In genomic region chr16:55711959-55712876, GRCh38 we compare ENCODE assay signal across 8 cellular contexts. TPM values are rescaled to one million over a fixed set of nuclear protein-coding genes. Genes with fewer than 3 reads are reported as not detected.
DNase-seq lines count a peak whose midpoint lies in the region; ATAC-seq and TF ChIP-seq lines count a peak whose summit lies in the region.

No MANE protein-coding gene starts in this region.

- no peaks in the 10 kb centered on the region for H3K9me3 ChIP-seq in CD4-positive, alpha-beta T cell (ENCODE audit: control insufficient read depth, low read length)
- no peaks in the 10 kb centered on the region for H3K9me3 ChIP-seq in heart right ventricle

- H3K4me1 Mint-ChIP-seq in CD4-positive, alpha-beta T cell (ENCODE audit: low read depth) = no peaks in the 10 kb centered on the region

- H3K4me1 ChIP-seq in heart right ventricle = no peaks in the 10 kb centered on the region

- peak; percentile 34 for ATAC-seq in CD4-positive, alpha-beta T cell (ENCODE audit: poor library complexity)
- peak; percentile 79 for ATAC-seq in GM19455 (IDR thresholded peaks at IDR 0.05; ENCODE audit: unreplicated experiment)
- peak; percentile 85 for ATAC-seq in SK-N-SH treated with all-trans-retinoic acid at 6 μM for 48 hours
- ATAC-seq in heart right ventricle = peak in 6 of 8 donors; percentile 53 to 72 (median 64)
- ATAC-seq in GM21447 (IDR thresholded peaks at IDR 0.05; ENCODE audit: unreplicated experiment) = no peak

- peaks cover 61% of the 10 kb centered on the region for H3K27me3 Mint-ChIP-seq in CD4-positive, alpha-beta T cell

- H3K4me3 ChIP-seq in heart right ventricle = no peak overlapping the region
- no peak overlapping the region for H3K4me3 ChIP-seq in retinal pigment epithelial cell (ENCODE audit: low read length)

- H3K27ac Mint-ChIP-seq in CD4-positive, alpha-beta T cell = no peak overlapping the region

- H3K27me3 ChIP-seq in CD4-positive, alpha-beta T cell (ENCODE audit: control insufficient read depth, insufficient read depth, low read length) = peaks cover 10% of the 10 kb centered on the region
- H3K27me3 ChIP-seq in heart right ventricle = peaks cover 0 to 69% (median 15%) of the 10 kb centered on the region in 7 donors

- POLR2A ChIA-PET in CD4-positive, alpha-beta T cell (lab: Charles Lee) = no interaction called here

- no peak overlapping the region for H3K27ac ChIP-seq in CD4-positive, alpha-beta T cell (ENCODE audit: low read depth, low read length)
- no peak overlapping the region for H3K27ac ChIP-seq in heart right ventricle

- H3K36me3 Mint-ChIP-seq in CD4-positive, alpha-beta T cell (ENCODE audit: low read depth) = no peaks in the 10 kb centered on the region

- 23 to 27% methylated on average over 10 of the region's 10 CpGs for WGBS in heart right ventricle, 2 donors

- peak; percentile 22 to 49 (median 31) for DNase-seq in CD4-positive, alpha-beta T cell
- peak; percentile 61 for DNase-seq in activated naive CD4-positive, alpha-beta T cell treated with anti-CD3 and anti-CD28 coated beads, Interleukin-2, amount 50 U/mL, for 16 hours
- DNase-seq in heart right ventricle (peak; percentile 54 to 59), retinal pigment epithelial cell (ENCODE audit: low read depth) (no peak)

- TF ChIP-seq CTCF in CD4-positive, alpha-beta T cell (IDR thresholded peaks at IDR 0.05) = peak; percentile 75
- TF ChIP-seq CTCF in LNCAP (IDR thresholded peaks at IDR 0.05) (peak; percentile 69), heart right ventricle (IDR thresholded peaks at IDR 0.05) (peak; percentile 50 to 81 (median 74)), retinal pigment epithelial cell (conservative IDR thresholded peaks at IDR 0.05; ENCODE audit: low read depth, low read length) (peak; percentile 69)

- no peaks in the 10 kb centered on the region for H3K36me3 ChIP-seq in heart right ventricle

- CTCF ChIA-PET in CD4-positive, alpha-beta T cell (lab: Charles Lee) = no interaction called here

- H3K9me3 Mint-ChIP-seq in CD4-positive, alpha-beta T cell = no peaks in the 10 kb centered on the region

- no peak overlapping the region for H3K4me3 Mint-ChIP-seq in CD4-positive, alpha-beta T cell

- intact Hi-C loops in CD4-positive, alpha-beta T cell (cut with DNase I, micrococcal nuclease) = loop anchor here (1.0 to 10.0 kb wide), 5 partner anchors 129 to 990 kb away; no protein-coding TSS in a partner anchor
- intact Hi-C loops in heart right ventricle (cut with DNase I) = loop anchor here (1.0 to 10.0 kb wide), 4 partner anchors 130 to 613 kb away; no protein-coding TSS in a partner anchor

TF ChIP-seq in SK-N-SH treated with all-trans-retinoic acid at 6 μM for 48 hours, 23 proteins besides CTCF, POLR2A, EP300 and RAD21:
- TF ChIP-seq ARNTL (CRISPR knock-in tag; IDR thresholded peaks at IDR 0.05; ENCODE audit: borderline replicate concordance, low read depth) (no peak), OSR1 (CRISPR knock-in tag; IDR thresholded peaks at IDR 0.05) (no peak), ESRRG (CRISPR knock-in tag; IDR thresholded peaks at IDR 0.05) (no peak), RARB (CRISPR knock-in tag; IDR thresholded peaks at IDR 0.05) (no peak), ISL1 (CRISPR knock-in tag; IDR thresholded peaks at IDR 0.05) (no peak), SNAI2 (CRISPR knock-in tag; IDR thresholded peaks at IDR 0.05) (no peak)
- TF ChIP-seq, protein P1, sequence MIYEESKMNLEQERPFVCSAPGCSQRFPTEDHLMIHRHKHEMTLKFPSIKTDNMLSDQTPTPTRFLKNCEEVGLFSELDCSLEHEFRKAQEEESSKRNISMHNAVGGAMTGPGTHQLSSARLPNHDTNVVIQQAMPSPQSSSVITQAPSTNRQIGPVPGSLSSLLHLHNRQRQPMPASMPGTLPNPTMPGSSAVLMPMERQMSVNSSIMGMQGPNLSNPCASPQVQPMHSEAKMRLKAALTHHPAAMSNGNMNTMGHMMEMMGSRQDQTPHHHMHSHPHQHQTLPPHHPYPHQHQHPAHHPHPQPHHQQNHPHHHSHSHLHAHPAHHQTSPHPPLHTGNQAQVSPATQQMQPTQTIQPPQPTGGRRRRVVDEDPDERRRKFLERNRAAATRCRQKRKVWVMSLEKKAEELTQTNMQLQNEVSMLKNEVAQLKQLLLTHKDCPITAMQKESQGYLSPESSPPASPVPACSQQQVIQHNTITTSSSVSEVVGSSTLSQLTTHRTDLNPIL (CRISPR knock-in tag; IDR thresholded peaks at IDR 0.05; ENCODE audit: low read depth) = no peak

RNA-seq across cellular contexts. Expression of gene SLC6A2, which starts 56.4 kb away (rescaled TPM):
- not detected for total RNA-seq in CD4-positive, alpha-beta T cell
- total RNA-seq in heart right ventricle = under 1 TPM in 1 of 10 donors, not detected in 9; 0.17 TPM
- polyA plus RNA-seq in heart right ventricle = not detected
